ENCODE assay signal across 17 cellular contexts in the genomic region with DNA sequence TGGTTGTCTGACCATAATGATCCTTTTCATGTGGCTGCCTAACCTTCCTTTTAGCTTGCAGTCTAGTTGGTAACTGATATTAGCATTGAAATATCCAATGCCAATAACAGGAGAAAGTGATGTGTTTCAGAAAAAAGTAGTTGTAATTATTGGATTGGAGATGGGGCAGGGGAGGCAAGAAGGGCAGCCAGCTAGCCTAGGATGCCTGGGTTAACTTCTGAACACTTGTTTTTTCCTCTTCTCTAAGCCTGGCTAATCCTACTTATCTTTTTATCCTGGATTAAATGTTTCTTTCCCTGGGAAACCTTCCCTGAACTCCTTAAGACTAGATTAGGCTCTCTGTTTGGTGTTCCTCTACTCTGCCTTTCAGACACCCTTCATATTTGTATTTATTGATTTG.
"Had no signal": no experiment of that assay in that cellular context is flagged by ENCODE, and none has a peak within 500 bp of the region (broad histone marks: within the 10 kb centered on the region; RNA-seq: fewer than 3 reads in every experiment).

No MANE protein-coding gene starts in this region.

- DNase-seq: KBM-7, MV-4-11, NCI-H1048, NCI-H1105, NCI-H1417, NCI-H1436 treated with DMSO at 0.1 percent for 48 hours, NCI-H1694 treated with DMSO at 0.1 percent for 48 hours, NCI-H1930, NCI-H2081, NCI-H2107, NCI-H2227 treated with DMSO at 0.1 percent for 48 hours, NCI-H526, Right ventricle myocardium superior, RPMI8226, SIG-M5 had no signal

- H3K4me3 ChIP-seq: SJSA1, SK-N-MC had no signal

- H3K36me3 ChIP-seq: SJSA1 had no signal

- H3K27me3 ChIP-seq: SJSA1 had no signal

- H3K27ac ChIP-seq: SJSA1, SK-N-MC had no signal

- H3K9me3 ChIP-seq: SJSA1 had no signal
